Comparison of ENCODE assay signal across 2 cellular contexts in genomic region chr1:171160181-171160580, GRCh38.
A peak's percentile ranks its signal among the peaks of the same experiment; 100 is the strongest.
TF ChIP-seq lines count a peak whose summit lies in the region.

No MANE protein-coding gene starts in this region.

TF ChIP-seq in liver, 16 proteins besides CTCF, POLR2A, EP300 and RAD21 (continued from another document):
- TF ChIP-seq MAX (IDR thresholded peaks at IDR 0.05) (no peak), ATF3 (IDR thresholded peaks at IDR 0.05) (peak; percentile 11), HNF4A (conservative IDR thresholded peaks at IDR 0.05) (no peak), JUND (IDR thresholded peaks at IDR 0.05) (no peak), EGR1 (IDR thresholded peaks at IDR 0.05; ENCODE audit: low read depth in 2 of 2) (no peak), FOXA1 (IDR thresholded peaks at IDR 0.05) (no peak), NR2F2 (IDR thresholded peaks at IDR 0.05) (no peak), GABPA (IDR thresholded peaks at IDR 0.05 in 1 of 2, conservative IDR thresholded peaks at IDR 0.05 in 1 of 2) (no peak), RXRA (IDR thresholded peaks at IDR 0.05) (no peak), FOXA2 (IDR thresholded peaks at IDR 0.05) (no peak), REST (IDR thresholded peaks at IDR 0.05) (peak; percentile 14), YY1 (IDR thresholded peaks at IDR 0.05) (peak; percentile 43), TAF1 (conservative IDR thresholded peaks at IDR 0.05) (peak; percentile 28), ZBTB33 (IDR thresholded peaks at IDR 0.05) (peak; percentile 0), HNF4G (IDR thresholded peaks at IDR 0.05) (no peak)
TF ChIP-seq in liver: peak in this region for 5.

TF ChIP-seq in SK-N-SH, 30 proteins besides CTCF, POLR2A, EP300 and RAD21:
- TF ChIP-seq SIN3A (IDR thresholded peaks at IDR 0.05; ENCODE audit: borderline replicate concordance, low read depth, low read length) (no peak), MEF2A (IDR thresholded peaks at IDR 0.05; ENCODE audit: borderline replicate concordance, low read depth) (no peak), REST (IDR thresholded peaks at IDR 0.05; ENCODE audit: low read depth, low read length) (no peak), PBX3 (IDR thresholded peaks at IDR 0.05) (no peak), GABPA (IDR thresholded peaks at IDR 0.05; ENCODE audit: low read depth) (no peak), ZBTB33 (IDR thresholded peaks at IDR 0.05; ENCODE audit: borderline replicate concordance, low read depth) (no peak), POLR2AphosphoS5 (IDR thresholded peaks at IDR 0.05; ENCODE audit: low read depth, low read length) (no peak), ELF1 (IDR thresholded peaks at IDR 0.05) (no peak), IRF3 (IDR thresholded peaks at IDR 0.05; ENCODE audit: low read depth, low read length) (no peak), CHD2 (IDR thresholded peaks at IDR 0.05; ENCODE audit: low read length, partially characterized antibody) (no peak), NFIC (IDR thresholded peaks at IDR 0.05; ENCODE audit: borderline replicate concordance) (no peak), FOSL2 (IDR thresholded peaks at IDR 0.05; ENCODE audit: borderline replicate concordance, low read depth) (no peak), MAX (IDR thresholded peaks at IDR 0.05; ENCODE audit: low read depth) (no peak), RCOR1 (IDR thresholded peaks at IDR 0.05; ENCODE audit: low read length) (no peak), MXI1 (IDR thresholded peaks at IDR 0.05; ENCODE audit: low read depth, low read length) (no peak), NRF1 (IDR thresholded peaks at IDR 0.05; ENCODE audit: low read depth, low read length) (no peak), TAF1 (IDR thresholded peaks at IDR 0.05; ENCODE audit: borderline replicate concordance, low read depth, low read length) (no peak), TEAD4 (IDR thresholded peaks at IDR 0.05; ENCODE audit: borderline replicate concordance, insufficient read depth) (no peak), USF1 (IDR thresholded peaks at IDR 0.05; ENCODE audit: borderline replicate concordance, low read depth) (no peak), FOXM1 (IDR thresholded peaks at IDR 0.05; ENCODE audit: low read depth) (no peak)
